In genomic region chr14:68449565-68450295, GRCh38 we compare ENCODE assay signal across 15 cellular contexts.
A peak's percentile ranks its signal among the peaks of the same experiment; 100 is the strongest.
DNase-seq lines count a peak whose midpoint lies in the region; TF ChIP-seq lines count a peak whose summit lies in the region.
"Had no signal": no experiment of that assay in that cellular context is flagged by ENCODE, and none has a peak within 500 bp of the region (broad histone marks: within the 10 kb centered on the region; RNA-seq: fewer than 3 reads in every experiment).

No MANE protein-coding gene starts in this region.

- H3K27me3 Mint-ChIP-seq in neural progenitor cell (ENCODE audit: insufficient read depth, low read depth): no peaks in the 10 kb centered on the region

- no peak overlapping the region for H2AFZ ChIP-seq in neural progenitor cell (replicated peaks)

- peaks cover 4% of the 10 kb centered on the region for H3K36me3 Mint-ChIP-seq in neural progenitor cell

- POLR2A ChIA-PET in A673 (lab: Charles Lee; ENCODE audit: low non-redundant PET): no interaction called here

- H3K36me3 ChIP-seq in A673 (ENCODE audit: insufficient read depth, low read length, poor library complexity, severe bottlenecking): no peaks in the 10 kb centered on the region
- no peaks in the 10 kb centered on the region for H3K36me3 ChIP-seq in esophagus squamous epithelium
- H3K36me3 ChIP-seq in neural progenitor cell: no peaks in the 10 kb centered on the region
- H3K36me3 ChIP-seq: MG63 had no signal

- peaks cover 33% of the 10 kb centered on the region for H3K4me1 Mint-ChIP-seq in neural progenitor cell

- H3K27ac Mint-ChIP-seq in neural progenitor cell: peak overlapping the region; percentile 42

- no peaks in the 10 kb centered on the region for H4K20me1 ChIP-seq in neural progenitor cell (ENCODE audit: low read depth)

- peaks cover 18% of the 10 kb centered on the region for H3K4me1 ChIP-seq in A673 (ENCODE audit: insufficient read depth, low read length, poor library complexity, severe bottlenecking)
- H3K4me1 ChIP-seq in esophagus squamous epithelium: peaks cover 6 to 44% (median 11%) of the 10 kb centered on the region in 3 donors
- H3K4me1 ChIP-seq in neural progenitor cell: peaks cover 28% of the 10 kb centered on the region

- peak overlapping the region; percentile 30 for H3K4me2 ChIP-seq in neural progenitor cell

- TF ChIP-seq CTCF in A673 (conservative IDR thresholded peaks at IDR 0.05; ENCODE audit: low read depth, low read length): no peak
- no peak for TF ChIP-seq CTCF in esophagus squamous epithelium (IDR thresholded peaks at IDR 0.05)
- no peak for TF ChIP-seq CTCF in neural progenitor cell (IDR thresholded peaks at IDR 0.05)

- intact Hi-C loops in A673 (cut with micrococcal nuclease; ENCODE audit: unreplicated experiment) (no loop called here), esophagus squamous epithelium (cut with DNase I) (no loop called here)

- no peak overlapping the region for H3K4me3 ChIP-seq in A673 (ENCODE audit: low read depth, low read length, poor library complexity, severe bottlenecking)
- H3K4me3 ChIP-seq in esophagus squamous epithelium: no peak overlapping the region
- H3K4me3 ChIP-seq in neural progenitor cell: no peak overlapping the region
- H3K4me3 ChIP-seq: lung, MG63 had no signal

- H3K9me3 ChIP-seq in A673 (ENCODE audit: low read depth, low read length, poor library complexity, severe bottlenecking): no peaks in the 10 kb centered on the region
- peaks cover 0 to 6% (median 0%) of the 10 kb centered on the region in 3 donors for H3K9me3 ChIP-seq in esophagus squamous epithelium
- peaks cover 5% of the 10 kb centered on the region for H3K9me3 ChIP-seq in neural progenitor cell (ENCODE audit: low read depth)

- no peaks in the 10 kb centered on the region for H3K27me3 ChIP-seq in A673 (replicated peaks; ENCODE audit: insufficient read depth, low read depth, low read length, poor library complexity)
- no peaks in the 10 kb centered on the region for H3K27me3 ChIP-seq in esophagus squamous epithelium
- H3K27me3 ChIP-seq in neural progenitor cell: no peaks in the 10 kb centered on the region
- H3K27me3 ChIP-seq: MG63 had no signal

- H3K4me3 Mint-ChIP-seq in neural progenitor cell: no peak overlapping the region
- H3K4me3 Mint-ChIP-seq: activated T-cell treated with anti-CD3 and anti-CD28 coated beads, Interleukin-2, amount 50 U/mL, for 4 hours had no signal

- 61 to 74% methylated on average over 5 of the region's 5 CpGs for WGBS in esophagus squamous epithelium, 2 donors

- BruUV-seq in A673 (replicated peaks; lab: Mats Ljungman, UMichigan): no TSS peak

- CTCF ChIA-PET in A673 (lab: Charles Lee): no interaction called here

- no peak overlapping the region for H3K9ac ChIP-seq in neural progenitor cell

- DNase-seq in A673 (ENCODE audit: low spot score): peak; percentile 77
- DNase-seq in LHCN-M2 (ENCODE audit: low read depth): peak; percentile 75
- DNase-seq in esophagus squamous epithelium (lab: John Stamatoyannopoulos, UW): no peak
- DNase-seq in neural progenitor cell (ENCODE audit: low spot score): peak; percentile 60
- no peak for DNase-seq in NCI-H526 (lab: John Stamatoyannopoulos, UW)
- DNase-seq in NCI-H2107 treated with DMSO at 0.1 percent for 48 hours (lab: John Stamatoyannopoulos, UW; ENCODE audit: unreplicated experiment): no peak
- no peak for DNase-seq in GM19238 (ENCODE audit: insufficient read length, low spot score)
- DNase-seq in activated CD4-positive, alpha-beta T cell treated with anti-CD3 and anti-CD28 coated beads, Interleukin-2, amount 50 U/mL, for 48 hours: no peak
- DNase-seq: activated T-cell treated with anti-CD3 and anti-CD28 coated beads, Interleukin-2, amount 50 U/mL, for 4 hours; DMS79; effector CD8-positive, alpha-beta T cell; head of caudate nucleus; MG63; NCI-H510A had no signal

- H3K27ac ChIP-seq in A673 (ENCODE audit: low read depth, low read length, poor library complexity, severe bottlenecking) (peak overlapping the region; percentile 44), esophagus squamous epithelium (peak overlapping the region in 3 of 4 donors; percentile 63 to 71 (median 66)), neural progenitor cell (peak overlapping the region; percentile 40)

- H3F3A ChIP-seq in neural progenitor cell (ENCODE audit: low read depth): peaks cover 38% of the 10 kb centered on the region

- no peak for TF ChIP-seq POLR2A in esophagus squamous epithelium (IDR thresholded peaks at IDR 0.05)

- peaks cover 10% of the 10 kb centered on the region for H3K9me3 Mint-ChIP-seq in neural progenitor cell

- no peaks in the 10 kb centered on the region for H3K79me2 ChIP-seq in neural progenitor cell (ENCODE audit: low read depth)

Comparison
In these comparisons a context has a peak if more than half of its experiments do, and no peak if none do; other contexts are left out.
1. DNase-seq: peak in A673 (single experiment), LHCN-M2 (single experiment) and neural progenitor cell (single experiment); none in esophagus squamous epithelium (single experiment), NCI-H526 (0 of 2), NCI-H2107 treated with DMSO at 0.1 percent for 48 hours (single experiment), GM19238 (single experiment) and activated CD4-positive, alpha-beta T cell treated with anti-CD3 and anti-CD28 coated beads, Interleukin-2, amount 50 U/mL, for 48 hours (0 of 2).
2. Peak in every context shown above with its lines, with median percentiles within 50 percentile points of each other: H3K27ac ChIP-seq.